Comparison of ENCODE assay signal across 1 cellular context in the genomic region with DNA sequence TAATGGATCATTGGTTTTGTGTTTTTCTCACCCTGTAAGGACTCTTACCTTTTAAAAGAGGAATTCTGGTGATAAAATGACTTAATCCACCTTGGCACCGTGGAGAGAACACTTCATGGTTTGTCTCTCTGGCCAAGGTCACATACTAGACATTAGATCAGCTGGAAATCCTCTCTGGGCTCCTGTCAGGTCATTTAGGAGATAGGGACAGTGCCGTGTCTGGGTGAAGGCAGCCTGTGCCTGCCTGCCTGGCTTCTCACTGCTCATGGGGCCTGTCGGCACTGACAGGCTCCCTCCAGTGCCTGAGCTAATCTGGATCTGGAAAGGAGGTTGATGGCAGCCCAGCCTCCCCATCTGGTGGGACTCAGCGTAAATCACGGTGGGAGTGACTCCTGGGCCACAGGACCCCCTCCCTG.
A peak's percentile ranks its signal among the peaks of the same experiment; 100 is the strongest.
TF ChIP-seq lines count a peak whose summit lies in the region.

No MANE protein-coding gene starts in this region.

TF ChIP-seq in K562, 482 proteins besides CTCF, POLR2A, EP300 and RAD21 (continued from another document):
- TF ChIP-seq, protein P1, sequence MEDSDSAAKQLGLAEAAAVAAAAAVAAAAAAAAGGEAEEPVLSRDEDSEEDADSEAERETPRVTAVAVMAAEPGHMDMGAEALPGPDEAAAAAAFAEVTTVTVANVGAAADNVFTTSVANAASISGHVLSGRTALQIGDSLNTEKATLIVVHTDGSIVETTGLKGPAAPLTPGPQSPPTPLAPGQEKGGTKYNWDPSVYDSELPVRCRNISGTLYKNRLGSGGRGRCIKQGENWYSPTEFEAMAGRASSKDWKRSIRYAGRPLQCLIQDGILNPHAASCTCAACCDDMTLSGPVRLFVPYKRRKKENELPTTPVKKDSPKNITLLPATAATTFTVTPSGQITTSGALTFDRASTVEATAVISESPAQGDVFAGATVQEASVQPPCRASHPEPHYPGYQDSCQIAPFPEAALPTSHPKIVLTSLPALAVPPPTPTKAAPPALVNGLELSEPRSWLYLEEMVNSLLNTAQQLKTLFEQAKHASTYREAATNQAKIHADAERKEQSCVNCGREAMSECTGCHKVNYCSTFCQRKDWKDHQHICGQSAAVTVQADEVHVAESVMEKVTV (CRISPR knock-in tag; IDR thresholded peaks at IDR 0.05) = no peak
- TF ChIP-seq TCF3 (CRISPR knock-in tag; IDR thresholded peaks at IDR 0.05) = no peak
- no peak for TF ChIP-seq CBX5 (IDR thresholded peaks at IDR 0.05; ENCODE audit: borderline replicate concordance, low read depth)
- no peak for TF ChIP-seq CHAMP1 (IDR thresholded peaks at IDR 0.05)
- TF ChIP-seq, protein P2, sequence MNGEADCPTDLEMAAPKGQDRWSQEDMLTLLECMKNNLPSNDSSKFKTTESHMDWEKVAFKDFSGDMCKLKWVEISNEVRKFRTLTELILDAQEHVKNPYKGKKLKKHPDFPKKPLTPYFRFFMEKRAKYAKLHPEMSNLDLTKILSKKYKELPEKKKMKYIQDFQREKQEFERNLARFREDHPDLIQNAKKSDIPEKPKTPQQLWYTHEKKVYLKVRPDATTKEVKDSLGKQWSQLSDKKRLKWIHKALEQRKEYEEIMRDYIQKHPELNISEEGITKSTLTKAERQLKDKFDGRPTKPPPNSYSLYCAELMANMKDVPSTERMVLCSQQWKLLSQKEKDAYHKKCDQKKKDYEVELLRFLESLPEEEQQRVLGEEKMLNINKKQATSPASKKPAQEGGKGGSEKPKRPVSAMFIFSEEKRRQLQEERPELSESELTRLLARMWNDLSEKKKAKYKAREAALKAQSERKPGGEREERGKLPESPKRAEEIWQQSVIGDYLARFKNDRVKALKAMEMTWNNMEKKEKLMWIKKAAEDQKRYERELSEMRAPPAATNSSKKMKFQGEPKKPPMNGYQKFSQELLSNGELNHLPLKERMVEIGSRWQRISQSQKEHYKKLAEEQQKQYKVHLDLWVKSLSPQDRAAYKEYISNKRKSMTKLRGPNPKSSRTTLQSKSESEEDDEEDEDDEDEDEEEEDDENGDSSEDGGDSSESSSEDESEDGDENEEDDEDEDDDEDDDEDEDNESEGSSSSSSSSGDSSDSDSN (IDR thresholded peaks at IDR 0.05; ENCODE audit: borderline replicate concordance in 1 of 2, low read depth in 2 of 2, low read length in 2 of 2) = no peak; a peak in 1 of 4 replicates
- no peak for TF ChIP-seq ZEB2 (IDR thresholded peaks at IDR 0.05)
- no peak for TF ChIP-seq MTA3 (IDR thresholded peaks at IDR 0.05; ENCODE audit: borderline replicate concordance)
- no peak for TF ChIP-seq SRSF1 (IDR thresholded peaks at IDR 0.05; ENCODE audit: low read depth, low read length)
- no peak for TF ChIP-seq NBN (IDR thresholded peaks at IDR 0.05; ENCODE audit: low read depth)
- TF ChIP-seq MYC (IDR thresholded peaks at IDR 0.05; ENCODE audit: low read depth, low read length) = no peak
- no peak for TF ChIP-seq MYC (CRISPR knock-in tag; IDR thresholded peaks at IDR 0.05; ENCODE audit: borderline replicate concordance, low read depth)
- TF ChIP-seq BRCA1 (IDR thresholded peaks at IDR 0.05) = no peak
- TF ChIP-seq BRCA1 (CRISPR knock-in tag; IDR thresholded peaks at IDR 0.05) = no peak
- TF ChIP-seq ZNF311 (CRISPR knock-in tag; IDR thresholded peaks at IDR 0.05) = no peak
- TF ChIP-seq MCM5 (IDR thresholded peaks at IDR 0.05; ENCODE audit: low read depth) = no peak
- TF ChIP-seq, protein P3, sequence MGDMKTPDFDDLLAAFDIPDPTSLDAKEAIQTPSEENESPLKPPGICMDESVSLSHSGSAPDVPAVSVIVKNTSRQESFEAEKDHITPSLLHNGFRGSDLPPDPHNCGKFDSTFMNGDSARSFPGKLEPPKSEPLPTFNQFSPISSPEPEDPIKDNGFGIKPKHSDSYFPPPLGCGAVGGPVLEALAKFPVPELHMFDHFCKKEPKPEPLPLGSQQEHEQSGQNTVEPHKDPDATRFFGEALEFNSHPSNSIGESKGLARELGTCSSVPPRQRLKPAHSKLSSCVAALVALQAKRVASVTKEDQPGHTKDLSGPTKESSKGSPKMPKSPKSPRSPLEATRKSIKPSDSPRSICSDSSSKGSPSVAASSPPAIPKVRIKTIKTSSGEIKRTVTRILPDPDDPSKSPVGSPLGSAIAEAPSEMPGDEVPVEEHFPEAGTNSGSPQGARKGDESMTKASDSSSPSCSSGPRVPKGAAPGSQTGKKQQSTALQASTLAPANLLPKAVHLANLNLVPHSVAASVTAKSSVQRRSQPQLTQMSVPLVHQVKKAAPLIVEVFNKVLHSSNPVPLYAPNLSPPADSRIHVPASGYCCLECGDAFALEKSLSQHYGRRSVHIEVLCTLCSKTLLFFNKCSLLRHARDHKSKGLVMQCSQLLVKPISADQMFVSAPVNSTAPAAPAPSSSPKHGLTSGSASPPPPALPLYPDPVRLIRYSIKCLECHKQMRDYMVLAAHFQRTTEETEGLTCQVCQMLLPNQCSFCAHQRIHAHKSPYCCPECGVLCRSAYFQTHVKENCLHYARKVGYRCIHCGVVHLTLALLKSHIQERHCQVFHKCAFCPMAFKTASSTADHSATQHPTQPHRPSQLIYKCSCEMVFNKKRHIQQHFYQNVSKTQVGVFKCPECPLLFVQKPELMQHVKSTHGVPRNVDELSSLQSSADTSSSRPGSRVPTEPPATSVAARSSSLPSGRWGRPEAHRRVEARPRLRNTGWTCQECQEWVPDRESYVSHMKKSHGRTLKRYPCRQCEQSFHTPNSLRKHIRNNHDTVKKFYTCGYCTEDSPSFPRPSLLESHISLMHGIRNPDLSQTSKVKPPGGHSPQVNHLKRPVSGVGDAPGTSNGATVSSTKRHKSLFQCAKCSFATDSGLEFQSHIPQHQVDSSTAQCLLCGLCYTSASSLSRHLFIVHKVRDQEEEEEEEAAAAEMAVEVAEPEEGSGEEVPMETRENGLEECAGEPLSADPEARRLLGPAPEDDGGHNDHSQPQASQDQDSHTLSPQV (IDR thresholded peaks at IDR 0.05) = peak; percentile 27; the same call in 1 of the 2 replicates
- TF ChIP-seq HNRNPK (IDR thresholded peaks at IDR 0.05; ENCODE audit: low read depth, low read length, poor library complexity, severe bottlenecking) = no peak
- TF ChIP-seq USF2 (CRISPR knock-in tag; IDR thresholded peaks at IDR 0.05) = no peak
- no peak for TF ChIP-seq ETV1 (tag; conservative IDR thresholded peaks at IDR 0.05; ENCODE audit: low read depth)
- no peak for TF ChIP-seq RFX7 (CRISPR knock-in tag; IDR thresholded peaks at IDR 0.05)
- TF ChIP-seq ZNF347 (CRISPR knock-in tag; IDR thresholded peaks at IDR 0.05; ENCODE audit: low read depth) = no peak
- no peak for TF ChIP-seq ILK (tag; IDR thresholded peaks at IDR 0.05; ENCODE audit: borderline replicate concordance, low read depth)
- TF ChIP-seq NFIX (CRISPR knock-in tag; IDR thresholded peaks at IDR 0.05; ENCODE audit: low read depth) = no peak
- TF ChIP-seq ZNF23 (CRISPR knock-in tag; IDR thresholded peaks at IDR 0.05) = no peak
- TF ChIP-seq FIP1L1 (IDR thresholded peaks at IDR 0.05; ENCODE audit: low read depth, low read length, poor library complexity, severe bottlenecking) = no peak
- TF ChIP-seq ELF2 (CRISPR knock-in tag; IDR thresholded peaks at IDR 0.05) = no peak
- TF ChIP-seq BCLAF1 (IDR thresholded peaks at IDR 0.05; ENCODE audit: borderline replicate concordance in 1 of 2, control insufficient read depth in 1 of 2, low read depth in 2 of 2, low read length in 1 of 2) = no peak
- no peak for TF ChIP-seq GABPB1 (CRISPR knock-in tag; IDR thresholded peaks at IDR 0.05)
- TF ChIP-seq, protein P4, sequence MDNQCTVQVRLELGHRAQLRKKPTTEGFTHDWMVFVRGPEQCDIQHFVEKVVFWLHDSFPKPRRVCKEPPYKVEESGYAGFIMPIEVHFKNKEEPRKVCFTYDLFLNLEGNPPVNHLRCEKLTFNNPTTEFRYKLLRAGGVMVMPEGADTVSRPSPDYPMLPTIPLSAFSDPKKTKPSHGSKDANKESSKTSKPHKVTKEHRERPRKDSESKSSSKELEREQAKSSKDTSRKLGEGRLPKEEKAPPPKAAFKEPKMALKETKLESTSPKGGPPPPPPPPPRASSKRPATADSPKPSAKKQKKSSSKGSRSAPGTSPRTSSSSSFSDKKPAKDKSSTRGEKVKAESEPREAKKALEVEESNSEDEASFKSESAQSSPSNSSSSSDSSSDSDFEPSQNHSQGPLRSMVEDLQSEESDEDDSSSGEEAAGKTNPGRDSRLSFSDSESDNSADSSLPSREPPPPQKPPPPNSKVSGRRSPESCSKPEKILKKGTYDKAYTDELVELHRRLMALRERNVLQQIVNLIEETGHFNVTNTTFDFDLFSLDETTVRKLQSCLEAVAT (IDR thresholded peaks at IDR 0.05) = no peak
- TF ChIP-seq MYBL2 (IDR thresholded peaks at IDR 0.05; ENCODE audit: low read depth) = no peak
- no peak for TF ChIP-seq MYBL2 (CRISPR knock-in tag; IDR thresholded peaks at IDR 0.05; ENCODE audit: borderline replicate concordance)
- no peak for TF ChIP-seq CBFB (CRISPR knock-in tag; IDR thresholded peaks at IDR 0.05)
